In the genomic region with DNA sequence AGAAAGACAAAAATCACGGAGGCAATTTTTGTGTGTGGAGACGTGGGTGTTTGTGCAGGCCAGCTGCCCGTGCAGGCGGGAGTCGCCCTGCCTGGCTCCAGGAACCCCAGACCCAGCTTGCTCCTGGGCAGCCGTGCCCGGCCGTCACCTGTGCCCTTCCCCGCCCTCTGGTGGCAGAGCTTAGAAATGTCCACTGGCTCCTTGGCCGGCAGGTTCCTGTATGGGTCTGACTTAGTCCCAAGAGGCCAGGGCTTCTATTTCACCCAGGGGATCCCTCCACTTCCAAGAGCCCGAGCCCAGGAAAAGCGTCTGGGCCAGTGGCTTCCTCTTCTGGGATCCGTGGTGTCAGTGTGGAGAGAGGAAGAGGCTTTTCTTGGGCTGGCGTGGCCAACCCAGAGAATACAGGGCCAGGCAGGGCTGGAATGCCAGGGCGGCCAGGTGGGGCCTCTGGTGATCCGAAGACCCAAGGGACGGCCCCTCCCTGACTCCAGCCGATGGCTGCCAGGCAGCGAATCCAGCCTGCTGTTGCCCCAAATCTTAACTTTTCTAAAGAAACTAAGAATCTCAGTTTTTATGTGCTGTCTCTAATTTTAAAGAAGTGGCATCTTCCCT, we compare ENCODE assay signal across 8 cellular contexts.
DNase-seq lines count a peak whose midpoint lies in the region; ATAC-seq, FAIRE-seq and TF ChIP-seq lines count a peak whose summit lies in the region.

No MANE protein-coding gene starts in this region.

- FAIRE-seq in small intestine (lab: Jason Lieb, UNC), result no peak

- TF ChIP-seq CTCF in SK-N-SH (IDR thresholded peaks at IDR 0.05) (0 out of 2 replicates have a peak, but pooled peaks have one; percentile 11), OCI-LY7 (conservative IDR thresholded peaks at IDR 0.05; ENCODE audit: low read length) (peak; percentile 74)

- ATAC-seq in SK-N-SH treated with all-trans-retinoic acid at 6 μM for 48 hours (no peak), HG02642 (IDR thresholded peaks at IDR 0.05; ENCODE audit: poor library complexity, unreplicated experiment) (peak; percentile 78), Right ventricle myocardium inferior (peak; percentile 49), HG03342 (IDR thresholded peaks at IDR 0.05; ENCODE audit: unreplicated experiment) (no peak)

- CTCF ChIA-PET in SK-N-SH (lab: Yijun Ruan, JAX) (interaction anchor here (0.6 to 6.1 kb wide), 19 partner anchors 11 to 135 kb away, joined by 3 to 87 read pairs (median 4); a partner anchor contains a TSS), OCI-LY7 (lab: Charles Lee; ENCODE audit: unreplicated experiment) (no interaction called here)

- H3K27ac ChIP-seq in SK-N-SH (ENCODE audit: low read depth in 2 of 2, low read length in 1 of 2) (no peak overlapping the region), OCI-LY7 (ENCODE audit: low read depth, low read length, poor library complexity, severe bottlenecking) (no peak overlapping the region), small intestine (ENCODE audit: low read depth in 1 of 2, low read length in 1 of 2) (no peak overlapping the region)

- no peaks in the 10 kb centered on the region for H4K20me1 ChIP-seq in SK-N-SH (ENCODE audit: insufficient read depth)
- H4K20me1 ChIP-seq in OCI-LY7 (ENCODE audit: insufficient read depth, low read length), result no peaks in the 10 kb centered on the region

- H3K4me3 ChIP-seq in SK-N-SH (ENCODE audit: low read depth in 2 of 2, low read length in 1 of 2) (no peak overlapping the region; a peak in 1 of 4 replicates), OCI-LY7 (ENCODE audit: low read depth, low read length, poor library complexity, severe bottlenecking) (no peak overlapping the region), small intestine (ENCODE audit: low read depth in 1 of 2, low read length in 2 of 2) (no peak overlapping the region)

- peak; percentile 69 for DNase-seq in SK-N-SH
- peak; percentile 25 for DNase-seq in OCI-LY7 (ENCODE audit: low spot score)
- DNase-seq in Right ventricle myocardium inferior (ENCODE audit: missing footprints), result no peak
- DNase-seq in small intestine, result peak; percentile 19
- DNase-seq in NCI-H345 treated with DMSO at 0.1 percent for 48 hours (lab: John Stamatoyannopoulos, UW; ENCODE audit: unreplicated experiment), result no peak

- no peak overlapping the region for H2AFZ ChIP-seq in SK-N-SH (ENCODE audit: low read depth)
- H2AFZ ChIP-seq in OCI-LY7 (ENCODE audit: low read length), result no peak overlapping the region

- H3K4me2 ChIP-seq in SK-N-SH (no peak overlapping the region), OCI-LY7 (ENCODE audit: low read length) (no peak overlapping the region)

- no peak overlapping the region for H3K9ac ChIP-seq in SK-N-SH

- H3F3A ChIP-seq in SK-N-SH (replicated peaks; ENCODE audit: insufficient read depth), result no peaks in the 10 kb centered on the region

- POLR2A ChIA-PET in SK-N-SH (lab: Yijun Ruan, JAX) (no interaction called here), OCI-LY7 (lab: Charles Lee) (no interaction called here)

- H3K9me2 ChIP-seq in SK-N-SH (no peaks in the 10 kb centered on the region), OCI-LY7 (ENCODE audit: insufficient read depth, low read length) (no peaks in the 10 kb centered on the region)

- H3K27me3 ChIP-seq in SK-N-SH (ENCODE audit: insufficient read depth), result no peaks in the 10 kb centered on the region
- H3K27me3 ChIP-seq in small intestine (ENCODE audit: control insufficient read depth in 2 of 2, insufficient read depth in 2 of 2, low read length in 2 of 2), result no peaks in the 10 kb centered on the region

- TF ChIP-seq EP300 in SK-N-SH (IDR thresholded peaks at IDR 0.05; ENCODE audit: borderline replicate concordance in 1 of 2, low read depth in 1 of 2, low read length in 1 of 2), result no peak

- WGBS in SK-N-SH (ENCODE audit: low lambda C conversion rate), result 27% methylated on average over 7 of the region's 19 CpGs
- WGBS in small intestine, 3 donors, result 25 to 34% (median 31%) methylated on average over 18 to 19 of the region's 19 CpGs

- peak; percentile 59 for TF ChIP-seq RAD21 in SK-N-SH (IDR thresholded peaks at IDR 0.05; ENCODE audit: low read length)

- intact Hi-C loops in OCI-LY7 (cut with micrococcal nuclease; ENCODE audit: unreplicated experiment), result loop anchor here (10.0 kb wide), 1 partner anchor 133 kb away; no protein-coding TSS in a partner anchor
- intact Hi-C loops in Right ventricle myocardium inferior (cut with DNase I), result no loop called here

- no peaks in the 10 kb centered on the region for H3K79me2 ChIP-seq in SK-N-SH (ENCODE audit: insufficient read depth)
- no peaks in the 10 kb centered on the region for H3K79me2 ChIP-seq in OCI-LY7 (ENCODE audit: insufficient read depth, low read depth, low read length)

- no peaks in the 10 kb centered on the region for H3K4me1 ChIP-seq in SK-N-SH (ENCODE audit: control insufficient read depth in 1 of 2, insufficient read depth in 2 of 2, low read depth in 1 of 2, low read length in 1 of 2)
- H3K4me1 ChIP-seq in OCI-LY7 (ENCODE audit: insufficient read depth, low read length, poor library complexity, severe bottlenecking), result no peaks in the 10 kb centered on the region
- H3K4me1 ChIP-seq in small intestine (ENCODE audit: control insufficient read depth in 2 of 2, insufficient read depth in 1 of 2, low read depth in 1 of 2, low read length in 1 of 2), result no peaks in the 10 kb centered on the region

- H3K9me3 ChIP-seq in SK-N-SH, result no peaks in the 10 kb centered on the region
- no peaks in the 10 kb centered on the region for H3K9me3 ChIP-seq in OCI-LY7 (ENCODE audit: low read length)
- no peaks in the 10 kb centered on the region for H3K9me3 ChIP-seq in small intestine (ENCODE audit: control insufficient read depth, low read depth)

- BruUV-seq in OCI-LY7 (replicated peaks; lab: Mats Ljungman, UMichigan), result no TSS peak

- H3K36me3 ChIP-seq in SK-N-SH (replicated peaks in 1 of 2; ENCODE audit: control insufficient read depth in 1 of 2, insufficient read depth in 2 of 2, low read length in 1 of 2) (no peaks in the 10 kb centered on the region), OCI-LY7 (ENCODE audit: insufficient read depth, low read length) (no peaks in the 10 kb centered on the region), small intestine (ENCODE audit: control insufficient read depth in 2 of 2, insufficient read depth in 2 of 2, low read length in 2 of 2) (no peaks in the 10 kb centered on the region)

TF ChIP-seq in SK-N-SH, 30 proteins besides CTCF, POLR2A, EP300 and RAD21:
- TF ChIP-seq SMC3 (IDR thresholded peaks at IDR 0.05; ENCODE audit: low read depth, low read length), result peak; percentile 57; the same call in 1 of the 2 replicates
- TF ChIP-seq RFX5 (IDR thresholded peaks at IDR 0.05; ENCODE audit: low read length), result no peak
TF ChIP-seq in SK-N-SH: peak in this region for 1.

TF ChIP-seq in SK-N-SH treated with all-trans-retinoic acid at 6 μM for 48 hours, 23 proteins besides CTCF, POLR2A, EP300 and RAD21:
- TF ChIP-seq PPARA (CRISPR knock-in tag; IDR thresholded peaks at IDR 0.05; ENCODE audit: borderline replicate concordance), result no peak
- TF ChIP-seq, protein P1, sequence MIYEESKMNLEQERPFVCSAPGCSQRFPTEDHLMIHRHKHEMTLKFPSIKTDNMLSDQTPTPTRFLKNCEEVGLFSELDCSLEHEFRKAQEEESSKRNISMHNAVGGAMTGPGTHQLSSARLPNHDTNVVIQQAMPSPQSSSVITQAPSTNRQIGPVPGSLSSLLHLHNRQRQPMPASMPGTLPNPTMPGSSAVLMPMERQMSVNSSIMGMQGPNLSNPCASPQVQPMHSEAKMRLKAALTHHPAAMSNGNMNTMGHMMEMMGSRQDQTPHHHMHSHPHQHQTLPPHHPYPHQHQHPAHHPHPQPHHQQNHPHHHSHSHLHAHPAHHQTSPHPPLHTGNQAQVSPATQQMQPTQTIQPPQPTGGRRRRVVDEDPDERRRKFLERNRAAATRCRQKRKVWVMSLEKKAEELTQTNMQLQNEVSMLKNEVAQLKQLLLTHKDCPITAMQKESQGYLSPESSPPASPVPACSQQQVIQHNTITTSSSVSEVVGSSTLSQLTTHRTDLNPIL (CRISPR knock-in tag; IDR thresholded peaks at IDR 0.05; ENCODE audit: low read depth), result no peak
- TF ChIP-seq, protein P2, sequence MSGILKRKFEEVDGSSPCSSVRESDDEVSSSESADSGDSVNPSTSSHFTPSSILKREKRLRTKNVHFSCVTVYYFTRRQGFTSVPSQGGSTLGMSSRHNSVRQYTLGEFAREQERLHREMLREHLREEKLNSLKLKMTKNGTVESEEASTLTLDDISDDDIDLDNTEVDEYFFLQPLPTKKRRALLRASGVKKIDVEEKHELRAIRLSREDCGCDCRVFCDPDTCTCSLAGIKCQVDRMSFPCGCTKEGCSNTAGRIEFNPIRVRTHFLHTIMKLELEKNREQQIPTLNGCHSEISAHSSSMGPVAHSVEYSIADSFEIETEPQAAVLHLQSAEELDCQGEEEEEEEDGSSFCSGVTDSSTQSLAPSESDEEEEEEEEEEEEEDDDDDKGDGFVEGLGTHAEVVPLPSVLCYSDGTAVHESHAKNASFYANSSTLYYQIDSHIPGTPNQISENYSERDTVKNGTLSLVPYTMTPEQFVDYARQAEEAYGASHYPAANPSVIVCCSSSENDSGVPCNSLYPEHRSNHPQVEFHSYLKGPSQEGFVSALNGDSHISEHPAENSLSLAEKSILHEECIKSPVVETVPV (CRISPR knock-in tag; IDR thresholded peaks at IDR 0.05), result no peak
- TF ChIP-seq ESRRG (CRISPR knock-in tag; IDR thresholded peaks at IDR 0.05), result no peak
- no peak for TF ChIP-seq ISL1 (CRISPR knock-in tag; IDR thresholded peaks at IDR 0.05)
- no peak for TF ChIP-seq SNAI2 (CRISPR knock-in tag; IDR thresholded peaks at IDR 0.05)

Comparison
In these comparisons a context has a peak if more than half of its experiments do, and no peak if none do; other contexts are left out.
1. DNase-seq: peak in SK-N-SH (single experiment), OCI-LY7 (single experiment) and small intestine (single experiment); none in Right ventricle myocardium inferior (single experiment) and NCI-H345 treated with DMSO at 0.1 percent for 48 hours (single experiment).
2. ATAC-seq: peak in HG02642 (single experiment) and Right ventricle myocardium inferior (single experiment); none in SK-N-SH treated with all-trans-retinoic acid at 6 μM for 48 hours (single experiment) and HG03342 (single experiment).